In genomic region chr5:67447732-67448131, GRCh38 we compare ENCODE assay signal across 27 cellular contexts.
"Had no signal": no experiment of that assay in that cellular context is flagged by ENCODE, and none has a peak within 500 bp of the region (broad histone marks: within the 10 kb centered on the region; RNA-seq: fewer than 3 reads in every experiment).

No MANE protein-coding gene starts in this region.

- H3K4me3 Mint-ChIP-seq: memory B cell; naive thymus-derived CD8-positive, alpha-beta T cell; nephron; neural crest cell; stimulated activated effector memory CD8-positive, alpha-beta T cell treated with anti-CD3 and anti-CD28 coated beads, Interleukin-12 subunit alpha, Interleukin-12 subunit beta, amount 100 ng/mL, for 72 hours; stimulated activated naive CD8-positive, alpha-beta T cell treated with anti-CD3 and anti-CD28 coated beads, Interleukin-15, Interleukin-2, amounts not matched to agents 100 ng/mL and 50 ng/mL, for 24 hours had no signal

- H3K9me3 ChIP-seq: pancreas, prostate gland, suprapubic skin, thoracic aorta, upper lobe of right lung had no signal

- H3K4me1 Mint-ChIP-seq: memory B cell; naive thymus-derived CD8-positive, alpha-beta T cell; stimulated activated effector memory CD8-positive, alpha-beta T cell treated with anti-CD3 and anti-CD28 coated beads, Interleukin-12 subunit alpha, Interleukin-12 subunit beta, amount 100 ng/mL, for 72 hours had no signal

- H3K9me3 Mint-ChIP-seq: stimulated activated effector memory CD8-positive, alpha-beta T cell treated with anti-CD3 and anti-CD28 coated beads, Interleukin-12 subunit alpha, Interleukin-12 subunit beta, amount 100 ng/mL, for 72 hours had no signal

- H3K4me3 ChIP-seq: left ventricle myocardium inferior, lung, pancreas, prostate gland, skin epidermis, suprapubic skin, thoracic aorta, tibial artery, upper lobe of right lung had no signal

- H3K4me1 ChIP-seq: left ventricle myocardium inferior, pancreas, prostate gland, suprapubic skin, tibial artery, upper lobe of right lung had no signal

- H3K36me3 Mint-ChIP-seq: stimulated activated effector memory CD8-positive, alpha-beta T cell treated with anti-CD3 and anti-CD28 coated beads, Interleukin-12 subunit alpha, Interleukin-12 subunit beta, amount 100 ng/mL, for 72 hours had no signal

- H3K27ac ChIP-seq: left ventricle myocardium inferior, pancreas, prostate gland, skin epidermis, suprapubic skin, thoracic aorta, tibial artery, upper lobe of right lung had no signal

- H3K27me3 ChIP-seq: pancreas, suprapubic skin, tibial artery, upper lobe of right lung had no signal

- H3K27ac Mint-ChIP-seq: memory B cell; naive thymus-derived CD8-positive, alpha-beta T cell; nephron; stimulated activated effector memory CD8-positive, alpha-beta T cell treated with anti-CD3 and anti-CD28 coated beads, Interleukin-12 subunit alpha, Interleukin-12 subunit beta, amount 100 ng/mL, for 72 hours; stimulated activated naive CD8-positive, alpha-beta T cell treated with anti-CD3 and anti-CD28 coated beads, Interleukin-15, Interleukin-2, amounts not matched to agents 100 ng/mL and 50 ng/mL, for 24 hours had no signal

- ATAC-seq: naive thymus-derived CD8-positive, alpha-beta T cell; pancreas; right cardiac atrium; sciatic nerve; stimulated activated effector memory CD8-positive, alpha-beta T cell treated with anti-CD3 and anti-CD28 coated beads, Interleukin-12 subunit alpha, Interleukin-12 subunit beta, amount 100 ng/mL, for 72 hours; upper lobe of right lung had no signal

- H3K36me3 ChIP-seq: left ventricle myocardium inferior, pancreas, prostate gland, suprapubic skin, thoracic aorta, tibial artery, upper lobe of right lung had no signal

- DNase-seq: islet precursor cell; left ventricle myocardium inferior; naive thymus-derived CD8-positive, alpha-beta T cell; nucleus accumbens; pancreas; posterior cingulate gyrus; retina; right cardiac atrium; stimulated activated CD4-positive, alpha-beta T cell treated with anti-CD3 and anti-CD28 coated beads, Interleukin-12 subunit alpha, Interleukin-12 subunit beta, amount 100 ng/mL, for 4 hours; stimulated activated CD4-positive, alpha-beta T cell treated with anti-CD3 and anti-CD28 coated beads, Interleukin-15, amount 100 ng/mL, for 24 hours; stimulated activated CD4-positive, alpha-beta T cell treated with anti-CD3 and anti-CD28 coated beads, Interleukin-2, amount 100 ng/mL, for 24 hours; stimulated activated CD4-positive, alpha-beta T cell treated with anti-CD3 and anti-CD28 coated beads, Interleukin-4, amount 100 ng/mL, for 24 hours; stimulated activated naive CD4-positive, alpha-beta T cell; tibial artery; trophoblast cell; upper lobe of right lung had no signal
